23 cellular contexts compared by ENCODE assay signal in genomic region chr2:141035846-141036420, GRCh38.
"Had no signal": no experiment of that assay in that cellular context is flagged by ENCODE, and none has a peak within 500 bp of the region (broad histone marks: within the 10 kb centered on the region; RNA-seq: fewer than 3 reads in every experiment).

No MANE protein-coding gene starts in this region.

- H3K27ac Mint-ChIP-seq: immature natural killer cell, nephron had no signal

- H3K36me3 ChIP-seq: gastroesophageal sphincter, left ventricle myocardium inferior, neutrophil, sigmoid colon had no signal

- H3K36me3 Mint-ChIP-seq: immature natural killer cell, naive B cell had no signal

- H3K4me1 ChIP-seq: gastroesophageal sphincter, left ventricle myocardium inferior, sigmoid colon had no signal

- H3K4me3 ChIP-seq: coronary artery, dorsolateral prefrontal cortex, gastroesophageal sphincter, left ventricle myocardium inferior, lung, sigmoid colon, skin epidermis had no signal

- H3K27me3 ChIP-seq: dorsolateral prefrontal cortex, gastroesophageal sphincter, neutrophil, sigmoid colon had no signal

- H3K4me1 Mint-ChIP-seq: immature natural killer cell, naive B cell, nephron had no signal

- ATAC-seq: esophagus mucosa, gastroesophageal sphincter, left cardiac atrium had no signal

- H3K9me3 Mint-ChIP-seq: nephron had no signal

- H3K27me3 Mint-ChIP-seq: naive B cell had no signal

- DNase-seq: cerebellar nuclear complex; dorsolateral prefrontal cortex; effector CD8-positive, alpha-beta T cell; foreskin fibroblast; glutamatergic neuron; immature natural killer cell; kidney; left cardiac atrium; left ventricle myocardium inferior; mesendoderm; naive B cell; posterior cingulate gyrus; sigmoid colon; stimulated activated CD4-positive, alpha-beta T cell treated with anti-CD3 and anti-CD28 coated beads, Interleukin-12 subunit alpha, Interleukin-12 subunit beta, amount 100 ng/mL, for 4 hours; stimulated activated naive CD4-positive, alpha-beta T cell treated with Interleukin-2 at 50 U/mL for 16 hours; trophoblast cell had no signal

- H3K9me3 ChIP-seq: gastroesophageal sphincter, neutrophil, sigmoid colon had no signal

- H3K27ac ChIP-seq: coronary artery, dorsolateral prefrontal cortex, gastroesophageal sphincter, left ventricle myocardium inferior, neutrophil, sigmoid colon, skin epidermis had no signal

- H3K4me3 Mint-ChIP-seq: immature natural killer cell, naive B cell, nephron had no signal
